ENCODE assay signal across 1 cellular context in the genomic region with DNA sequence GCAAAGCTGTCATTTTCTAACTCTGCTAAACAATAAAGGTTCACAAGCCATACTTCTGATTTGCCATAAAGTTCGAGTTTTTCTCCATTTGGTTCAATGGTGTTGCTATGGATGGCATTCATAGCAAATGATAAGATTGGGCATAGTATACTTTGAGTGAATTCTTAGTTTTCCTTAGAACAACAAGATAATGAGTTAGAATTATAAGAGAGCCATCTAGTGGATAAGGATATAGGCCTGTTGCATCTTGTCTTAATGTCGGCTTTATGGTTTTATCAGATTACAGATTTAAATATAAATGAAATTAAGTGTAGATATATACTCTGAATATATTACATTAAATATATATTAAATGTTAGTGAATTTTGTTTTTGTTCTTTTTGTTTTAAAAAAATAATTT.
TF ChIP-seq lines count a peak whose summit lies in the region.

No MANE protein-coding gene starts in this region.

TF ChIP-seq in HepG2, 621 proteins besides CTCF, POLR2A, EP300 and RAD21 (continued from another document):
- TF ChIP-seq, protein P1, sequence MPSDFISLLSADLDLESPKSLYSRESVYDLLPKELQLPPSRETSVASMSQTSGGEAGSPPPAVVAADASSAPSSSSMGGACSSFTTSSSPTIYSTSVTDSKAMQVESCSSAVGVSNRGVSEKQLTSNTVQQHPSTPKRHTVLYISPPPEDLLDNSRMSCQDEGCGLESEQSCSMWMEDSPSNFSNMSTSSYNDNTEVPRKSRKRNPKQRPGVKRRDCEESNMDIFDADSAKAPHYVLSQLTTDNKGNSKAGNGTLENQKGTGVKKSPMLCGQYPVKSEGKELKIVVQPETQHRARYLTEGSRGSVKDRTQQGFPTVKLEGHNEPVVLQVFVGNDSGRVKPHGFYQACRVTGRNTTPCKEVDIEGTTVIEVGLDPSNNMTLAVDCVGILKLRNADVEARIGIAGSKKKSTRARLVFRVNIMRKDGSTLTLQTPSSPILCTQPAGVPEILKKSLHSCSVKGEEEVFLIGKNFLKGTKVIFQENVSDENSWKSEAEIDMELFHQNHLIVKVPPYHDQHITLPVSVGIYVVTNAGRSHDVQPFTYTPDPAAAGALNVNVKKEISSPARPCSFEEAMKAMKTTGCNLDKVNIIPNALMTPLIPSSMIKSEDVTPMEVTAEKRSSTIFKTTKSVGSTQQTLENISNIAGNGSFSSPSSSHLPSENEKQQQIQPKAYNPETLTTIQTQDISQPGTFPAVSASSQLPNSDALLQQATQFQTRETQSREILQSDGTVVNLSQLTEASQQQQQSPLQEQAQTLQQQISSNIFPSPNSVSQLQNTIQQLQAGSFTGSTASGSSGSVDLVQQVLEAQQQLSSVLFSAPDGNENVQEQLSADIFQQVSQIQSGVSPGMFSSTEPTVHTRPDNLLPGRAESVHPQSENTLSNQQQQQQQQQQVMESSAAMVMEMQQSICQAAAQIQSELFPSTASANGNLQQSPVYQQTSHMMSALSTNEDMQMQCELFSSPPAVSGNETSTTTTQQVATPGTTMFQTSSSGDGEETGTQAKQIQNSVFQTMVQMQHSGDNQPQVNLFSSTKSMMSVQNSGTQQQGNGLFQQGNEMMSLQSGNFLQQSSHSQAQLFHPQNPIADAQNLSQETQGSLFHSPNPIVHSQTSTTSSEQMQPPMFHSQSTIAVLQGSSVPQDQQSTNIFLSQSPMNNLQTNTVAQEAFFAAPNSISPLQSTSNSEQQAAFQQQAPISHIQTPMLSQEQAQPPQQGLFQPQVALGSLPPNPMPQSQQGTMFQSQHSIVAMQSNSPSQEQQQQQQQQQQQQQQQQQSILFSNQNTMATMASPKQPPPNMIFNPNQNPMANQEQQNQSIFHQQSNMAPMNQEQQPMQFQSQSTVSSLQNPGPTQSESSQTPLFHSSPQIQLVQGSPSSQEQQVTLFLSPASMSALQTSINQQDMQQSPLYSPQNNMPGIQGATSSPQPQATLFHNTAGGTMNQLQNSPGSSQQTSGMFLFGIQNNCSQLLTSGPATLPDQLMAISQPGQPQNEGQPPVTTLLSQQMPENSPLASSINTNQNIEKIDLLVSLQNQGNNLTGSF (CRISPR knock-in tag; IDR thresholded peaks at IDR 0.05): no peak
- TF ChIP-seq ZNF256 (CRISPR knock-in tag; conservative IDR thresholded peaks at IDR 0.05) (no peak), ZNF782 (CRISPR knock-in tag; IDR thresholded peaks at IDR 0.05; ENCODE audit: borderline replicate concordance) (no peak), HIVEP1 (CRISPR knock-in tag; IDR thresholded peaks at IDR 0.05) (no peak), ZNF761 (CRISPR knock-in tag; conservative IDR thresholded peaks at IDR 0.05) (no peak), MAFG (CRISPR knock-in tag; IDR thresholded peaks at IDR 0.05) (no peak), MIER2 (CRISPR knock-in tag; IDR thresholded peaks at IDR 0.05) (no peak), ZSCAN20 (CRISPR knock-in tag; IDR thresholded peaks at IDR 0.05; ENCODE audit: borderline replicate concordance) (no peak), RBFOX2 (IDR thresholded peaks at IDR 0.05; ENCODE audit: low read depth, low read length) (no peak), ZNF839 (CRISPR knock-in tag; IDR thresholded peaks at IDR 0.05; ENCODE audit: borderline replicate concordance) (no peak), STAT5B (CRISPR knock-in tag; IDR thresholded peaks at IDR 0.05) (no peak), FOSL2 (CRISPR knock-in tag; IDR thresholded peaks at IDR 0.05) (no peak), ZNF616 (CRISPR knock-in tag; IDR thresholded peaks at IDR 0.05; ENCODE audit: low read depth) (no peak)
- TF ChIP-seq, protein P2, sequence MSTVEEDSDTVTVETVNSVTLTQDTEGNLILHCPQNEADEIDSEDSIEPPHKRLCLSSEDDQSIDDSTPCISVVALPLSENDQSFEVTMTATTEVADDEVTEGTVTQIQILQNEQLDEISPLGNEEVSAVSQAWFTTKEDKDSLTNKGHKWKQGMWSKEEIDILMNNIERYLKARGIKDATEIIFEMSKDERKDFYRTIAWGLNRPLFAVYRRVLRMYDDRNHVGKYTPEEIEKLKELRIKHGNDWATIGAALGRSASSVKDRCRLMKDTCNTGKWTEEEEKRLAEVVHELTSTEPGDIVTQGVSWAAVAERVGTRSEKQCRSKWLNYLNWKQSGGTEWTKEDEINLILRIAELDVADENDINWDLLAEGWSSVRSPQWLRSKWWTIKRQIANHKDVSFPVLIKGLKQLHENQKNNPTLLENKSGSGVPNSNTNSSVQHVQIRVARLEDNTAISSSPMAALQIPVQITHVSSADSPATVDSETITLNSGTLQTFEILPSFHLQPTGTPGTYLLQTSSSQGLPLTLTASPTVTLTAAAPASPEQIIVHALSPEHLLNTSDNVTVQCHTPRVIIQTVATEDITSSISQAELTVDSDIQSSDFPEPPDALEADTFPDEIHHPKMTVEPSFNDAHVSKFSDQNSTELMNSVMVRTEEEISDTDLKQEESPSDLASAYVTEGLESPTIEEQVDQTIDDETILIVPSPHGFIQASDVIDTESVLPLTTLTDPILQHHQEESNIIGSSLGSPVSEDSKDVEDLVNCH (CRISPR knock-in tag; IDR thresholded peaks at IDR 0.05): no peak
- TF ChIP-seq, protein P3, sequence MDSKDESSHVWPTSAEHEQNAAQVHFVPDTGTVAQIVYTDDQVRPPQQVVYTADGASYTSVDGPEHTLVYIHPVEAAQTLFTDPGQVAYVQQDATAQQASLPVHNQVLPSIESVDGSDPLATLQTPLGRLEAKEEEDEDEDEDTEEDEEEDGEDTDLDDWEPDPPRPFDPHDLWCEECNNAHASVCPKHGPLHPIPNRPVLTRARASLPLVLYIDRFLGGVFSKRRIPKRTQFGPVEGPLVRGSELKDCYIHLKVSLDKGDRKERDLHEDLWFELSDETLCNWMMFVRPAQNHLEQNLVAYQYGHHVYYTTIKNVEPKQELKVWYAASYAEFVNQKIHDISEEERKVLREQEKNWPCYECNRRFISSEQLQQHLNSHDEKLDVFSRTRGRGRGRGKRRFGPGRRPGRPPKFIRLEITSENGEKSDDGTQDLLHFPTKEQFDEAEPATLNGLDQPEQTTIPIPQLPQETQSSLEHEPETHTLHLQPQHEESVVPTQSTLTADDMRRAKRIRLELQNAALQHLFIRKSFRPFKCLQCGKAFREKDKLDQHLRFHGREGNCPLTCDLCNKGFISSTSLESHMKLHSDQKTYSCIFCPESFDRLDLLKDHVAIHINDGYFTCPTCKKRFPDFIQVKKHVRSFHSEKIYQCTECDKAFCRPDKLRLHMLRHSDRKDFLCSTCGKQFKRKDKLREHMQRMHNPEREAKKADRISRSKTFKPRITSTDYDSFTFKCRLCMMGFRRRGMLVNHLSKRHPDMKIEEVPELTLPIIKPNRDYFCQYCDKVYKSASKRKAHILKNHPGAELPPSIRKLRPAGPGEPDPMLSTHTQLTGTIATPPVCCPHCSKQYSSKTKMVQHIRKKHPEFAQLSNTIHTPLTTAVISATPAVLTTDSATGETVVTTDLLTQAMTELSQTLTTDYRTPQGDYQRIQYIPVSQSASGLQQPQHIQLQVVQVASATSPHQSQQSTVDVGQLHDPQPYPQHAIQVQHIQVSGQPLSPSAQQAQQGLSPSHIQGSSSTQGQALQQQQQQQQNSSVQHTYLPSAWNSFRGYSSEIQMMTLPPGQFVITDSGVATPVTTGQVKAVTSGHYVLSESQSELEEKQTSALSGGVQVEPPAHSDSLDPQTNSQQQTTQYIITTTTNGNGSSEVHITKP (CRISPR knock-in tag; IDR thresholded peaks at IDR 0.05; ENCODE audit: low read depth): no peak
- TF ChIP-seq, protein P4, sequence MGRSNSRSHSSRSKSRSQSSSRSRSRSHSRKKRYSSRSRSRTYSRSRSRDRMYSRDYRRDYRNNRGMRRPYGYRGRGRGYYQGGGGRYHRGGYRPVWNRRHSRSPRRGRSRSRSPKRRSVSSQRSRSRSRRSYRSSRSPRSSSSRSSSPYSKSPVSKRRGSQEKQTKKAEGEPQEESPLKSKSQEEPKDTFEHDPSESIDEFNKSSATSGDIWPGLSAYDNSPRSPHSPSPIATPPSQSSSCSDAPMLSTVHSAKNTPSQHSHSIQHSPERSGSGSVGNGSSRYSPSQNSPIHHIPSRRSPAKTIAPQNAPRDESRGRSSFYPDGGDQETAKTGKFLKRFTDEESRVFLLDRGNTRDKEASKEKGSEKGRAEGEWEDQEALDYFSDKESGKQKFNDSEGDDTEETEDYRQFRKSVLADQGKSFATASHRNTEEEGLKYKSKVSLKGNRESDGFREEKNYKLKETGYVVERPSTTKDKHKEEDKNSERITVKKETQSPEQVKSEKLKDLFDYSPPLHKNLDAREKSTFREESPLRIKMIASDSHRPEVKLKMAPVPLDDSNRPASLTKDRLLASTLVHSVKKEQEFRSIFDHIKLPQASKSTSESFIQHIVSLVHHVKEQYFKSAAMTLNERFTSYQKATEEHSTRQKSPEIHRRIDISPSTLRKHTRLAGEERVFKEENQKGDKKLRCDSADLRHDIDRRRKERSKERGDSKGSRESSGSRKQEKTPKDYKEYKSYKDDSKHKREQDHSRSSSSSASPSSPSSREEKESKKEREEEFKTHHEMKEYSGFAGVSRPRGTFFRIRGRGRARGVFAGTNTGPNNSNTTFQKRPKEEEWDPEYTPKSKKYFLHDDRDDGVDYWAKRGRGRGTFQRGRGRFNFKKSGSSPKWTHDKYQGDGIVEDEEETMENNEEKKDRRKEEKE (IDR thresholded peaks at IDR 0.05): no peak
- TF ChIP-seq, protein P5, sequence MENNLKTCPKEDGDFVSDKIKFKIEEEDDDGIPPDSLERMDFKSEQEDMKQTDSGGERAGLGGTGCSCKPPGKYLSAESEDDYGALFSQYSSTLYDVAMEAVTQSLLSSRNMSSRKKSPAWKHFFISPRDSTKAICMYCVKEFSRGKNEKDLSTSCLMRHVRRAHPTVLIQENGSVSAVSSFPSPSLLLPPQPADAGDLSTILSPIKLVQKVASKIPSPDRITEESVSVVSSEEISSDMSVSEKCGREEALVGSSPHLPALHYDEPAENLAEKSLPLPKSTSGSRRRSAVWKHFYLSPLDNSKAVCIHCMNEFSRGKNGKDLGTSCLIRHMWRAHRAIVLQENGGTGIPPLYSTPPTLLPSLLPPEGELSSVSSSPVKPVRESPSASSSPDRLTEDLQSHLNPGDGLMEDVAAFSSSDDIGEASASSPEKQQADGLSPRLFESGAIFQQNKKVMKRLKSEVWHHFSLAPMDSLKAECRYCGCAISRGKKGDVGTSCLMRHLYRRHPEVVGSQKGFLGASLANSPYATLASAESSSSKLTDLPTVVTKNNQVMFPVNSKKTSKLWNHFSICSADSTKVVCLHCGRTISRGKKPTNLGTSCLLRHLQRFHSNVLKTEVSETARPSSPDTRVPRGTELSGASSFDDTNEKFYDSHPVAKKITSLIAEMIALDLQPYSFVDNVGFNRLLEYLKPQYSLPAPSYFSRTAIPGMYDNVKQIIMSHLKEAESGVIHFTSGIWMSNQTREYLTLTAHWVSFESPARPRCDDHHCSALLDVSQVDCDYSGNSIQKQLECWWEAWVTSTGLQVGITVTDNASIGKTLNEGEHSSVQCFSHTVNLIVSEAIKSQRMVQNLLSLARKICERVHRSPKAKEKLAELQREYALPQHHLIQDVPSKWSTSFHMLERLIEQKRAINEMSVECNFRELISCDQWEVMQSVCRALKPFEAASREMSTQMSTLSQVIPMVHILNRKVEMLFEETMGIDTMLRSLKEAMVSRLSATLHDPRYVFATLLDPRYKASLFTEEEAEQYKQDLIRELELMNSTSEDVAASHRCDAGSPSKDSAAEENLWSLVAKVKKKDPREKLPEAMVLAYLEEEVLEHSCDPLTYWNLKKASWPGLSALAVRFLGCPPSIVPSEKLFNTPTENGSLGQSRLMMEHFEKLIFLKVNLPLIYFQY (CRISPR knock-in tag; IDR thresholded peaks at IDR 0.05; ENCODE audit: borderline replicate concordance): no peak
